Comparison of ENCODE assay signal across 8 cellular contexts in the genomic region with DNA sequence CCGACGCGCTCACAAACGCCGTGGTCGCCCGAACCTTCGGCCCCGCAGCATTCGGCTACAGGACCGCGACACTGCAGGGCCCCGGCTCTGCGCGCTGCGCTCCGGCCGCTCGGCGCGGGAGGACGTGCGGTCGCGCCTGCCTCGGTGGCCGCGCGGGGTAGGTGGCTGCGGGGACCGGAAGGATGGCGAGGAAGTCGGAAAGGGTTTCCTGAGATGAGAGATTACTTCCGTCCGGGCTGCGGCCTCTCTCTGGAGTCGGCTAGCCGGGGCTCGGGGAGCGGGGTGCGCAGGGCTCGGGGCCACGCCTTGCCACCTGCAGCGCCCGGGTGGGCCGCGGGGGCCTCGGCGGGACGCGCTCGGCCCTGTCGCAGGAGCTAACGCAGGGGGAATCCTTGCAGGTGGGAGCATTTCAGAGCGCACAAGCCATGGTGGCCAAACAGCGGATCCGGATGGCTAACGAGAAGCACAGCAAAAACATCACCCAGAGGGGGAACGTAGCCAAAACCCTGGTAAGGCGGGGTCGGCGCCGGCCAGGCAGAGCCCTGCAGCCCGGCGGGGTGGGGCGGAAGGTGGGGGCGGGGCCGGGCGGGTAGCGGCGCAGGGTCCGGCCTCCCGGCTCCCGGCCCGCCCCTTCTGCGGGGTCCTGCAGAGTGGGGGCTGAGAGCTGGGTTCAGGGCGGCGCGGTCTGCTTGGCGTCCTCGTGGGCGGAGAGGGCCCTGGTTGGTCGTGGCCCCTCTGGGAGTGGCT. TPM values are rescaled to one million over a fixed set of nuclear protein-coding genes. Genes with fewer than 3 reads are reported as not detected.
A peak's percentile ranks its signal among the peaks of the same experiment; 100 is the strongest.
DNase-seq lines count a peak whose midpoint lies in the region; ATAC-seq, FAIRE-seq and TF ChIP-seq lines count a peak whose summit lies in the region.

A gene (plus strand): TSS at position 224 of the 747 bp plus-strand sequence. CDS start 202 bp downstream, at position 426.

- H3K27me3 ChIP-seq in body of pancreas (peaks cover 0 to 3% of the 10 kb centered on the region in 2 donors), small intestine (ENCODE audit: control insufficient read depth in 2 of 2, insufficient read depth in 2 of 2, low read length in 2 of 2) (no peaks in the 10 kb centered on the region)

- no peaks in the 10 kb centered on the region for H3K36me3 Mint-ChIP-seq in activated naive CD4-positive, alpha-beta T cell treated with anti-CD3 and anti-CD28 coated beads, Interleukin-2, amount 50 U/mL, for 24 hours

- TF ChIP-seq POLR2A in body of pancreas (IDR thresholded peaks at IDR 0.05) = no peak

- H3K4me1 ChIP-seq in body of pancreas (peaks cover 9% of the 10 kb centered on the region), small intestine (ENCODE audit: control insufficient read depth in 2 of 2, insufficient read depth in 1 of 2, low read depth in 1 of 2, low read length in 1 of 2) (peaks cover 7 to 9% of the 10 kb centered on the region in 2 donors)

- peak within 1 kb of the TSS in 2 of 4 donors; percentile 10 to 14 for H3K27ac ChIP-seq in body of pancreas
- peak within 1 kb of the TSS; percentile 37 to 70 for H3K27ac ChIP-seq in small intestine (ENCODE audit: low read depth in 1 of 2, low read length in 1 of 2)

- ATAC-seq in body of pancreas (peak; percentile 57), HG03378 (IDR thresholded peaks at IDR 0.05; ENCODE audit: unreplicated experiment) (no peak), HG03521 (IDR thresholded peaks at IDR 0.05; ENCODE audit: unreplicated experiment) (no peak)

- no peaks in the 10 kb centered on the region for H3K36me3 ChIP-seq in body of pancreas (replicated peaks in 1 of 2; ENCODE audit: insufficient read depth in 1 of 2, low read depth in 2 of 2)
- no peaks in the 10 kb centered on the region for H3K36me3 ChIP-seq in small intestine (ENCODE audit: control insufficient read depth in 2 of 2, insufficient read depth in 2 of 2, low read length in 2 of 2)

- no peak within 1 kb of the TSS for H3K27ac Mint-ChIP-seq in activated naive CD4-positive, alpha-beta T cell treated with anti-CD3 and anti-CD28 coated beads, Interleukin-2, amount 50 U/mL, for 24 hours

- peaks cover 5% of the 10 kb centered on the region for H3K4me1 Mint-ChIP-seq in activated naive CD4-positive, alpha-beta T cell treated with anti-CD3 and anti-CD28 coated beads, Interleukin-2, amount 50 U/mL, for 24 hours

- 0 to 3% methylated on average over 1 to 60 of the region's 83 CpGs for WGBS in body of pancreas, 2 donors
- 3 to 5% (median 4%) methylated on average over 64 to 82 of the region's 83 CpGs for WGBS in small intestine, 3 donors

- FAIRE-seq in small intestine (lab: Jason Lieb, UNC) = no peak

- TF ChIP-seq CTCF in body of pancreas (IDR thresholded peaks at IDR 0.05) = no peak

- DNase-seq in activated naive CD4-positive, alpha-beta T cell treated with Interleukin-2 at 50 U/mL for 16 hours = no peak
- DNase-seq in body of pancreas (peak in 3 of 4 donors; percentile 18 to 40 (median 29)), iPS-NIHi7 (ENCODE audit: extremely low spot score) (peak; percentile 93), small intestine (no peak), mesenteric fat pad (ENCODE audit: low spot score) (no peak)

- H3K27me3 Mint-ChIP-seq in activated naive CD4-positive, alpha-beta T cell treated with anti-CD3 and anti-CD28 coated beads, Interleukin-2, amount 50 U/mL, for 24 hours = peaks cover 30% of the 10 kb centered on the region

- peak within 1 kb of the TSS; percentile 39 for H3K4me3 Mint-ChIP-seq in activated naive CD4-positive, alpha-beta T cell treated with anti-CD3 and anti-CD28 coated beads, Interleukin-2, amount 50 U/mL, for 24 hours

- H3K9me3 ChIP-seq in body of pancreas (no peaks in the 10 kb centered on the region), small intestine (ENCODE audit: control insufficient read depth, low read depth) (no peaks in the 10 kb centered on the region)

- no peaks in the 10 kb centered on the region for H3K9me3 Mint-ChIP-seq in activated naive CD4-positive, alpha-beta T cell treated with anti-CD3 and anti-CD28 coated beads, Interleukin-2, amount 50 U/mL, for 24 hours

- H3K4me3 ChIP-seq in body of pancreas (peak within 1 kb of the TSS; percentile 22 to 51), small intestine (ENCODE audit: low read depth in 1 of 2, low read length in 2 of 2) (peak within 1 kb of the TSS; percentile 51 to 73)

- intact Hi-C loops in body of pancreas (cut with DNase I) = no loop called here

RNA-seq across cellular contexts. Expression of the gene that starts here (rescaled TPM):
- total RNA-seq in body of pancreas (1 to 10 TPM; 1.6 to 5.2 TPM), mesenteric fat pad (3.0 TPM)
- polyA plus RNA-seq in small intestine = 10 to 100 TPM in 2 of 3 donors, 1 to 10 TPM in 1; 4.9 to 12.3 (median 10.5) TPM

Comparison
In these comparisons a context has a peak if more than half of its experiments do, and no peak if none do; other contexts are left out.
1. DNase-seq: peak in body of pancreas (3 of 4) and iPS-NIHi7 (single experiment); none in activated naive CD4-positive, alpha-beta T cell treated with Interleukin-2 at 50 U/mL for 16 hours (single experiment), small intestine (single experiment) and mesenteric fat pad (single experiment).